ENCODE assay signal across 8 cellular contexts in the genomic region with DNA sequence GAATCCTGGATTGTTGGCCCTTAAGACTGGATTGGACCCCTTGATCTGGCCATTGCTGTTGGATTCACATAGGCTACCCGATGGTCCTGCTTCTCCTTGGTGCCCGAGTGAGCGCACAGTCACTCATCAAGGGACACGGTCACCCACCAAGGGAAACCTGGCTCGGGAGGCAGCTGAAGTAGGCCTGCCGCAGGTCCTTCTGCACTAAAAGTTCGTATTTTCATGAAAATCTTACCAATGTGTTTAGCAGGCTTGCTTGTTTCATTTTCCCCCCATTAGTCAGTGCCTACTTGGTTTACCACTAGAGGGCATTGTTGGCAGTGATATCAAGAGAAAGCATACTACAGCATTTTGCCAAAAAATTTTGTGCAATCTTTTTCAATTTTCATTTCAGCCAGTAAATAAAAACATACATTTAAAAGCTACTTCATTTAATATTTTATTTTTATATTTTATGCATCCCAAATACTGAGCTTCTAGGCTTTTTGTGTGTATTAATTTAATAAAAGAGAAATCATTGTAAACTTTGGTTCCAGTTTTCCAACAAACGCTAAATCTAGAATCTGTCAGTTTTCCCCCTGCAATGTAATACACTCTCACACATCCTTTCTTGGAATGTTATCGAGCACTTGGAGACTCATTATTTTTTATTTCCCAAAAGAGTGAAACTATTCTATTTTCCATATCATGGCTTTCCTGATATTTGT.
DNase-seq lines count a peak whose midpoint lies in the region; ATAC-seq, FAIRE-seq and TF ChIP-seq lines count a peak whose summit lies in the region.

No MANE protein-coding gene starts in this region.

- FAIRE-seq in keratinocyte (lab: Jason Lieb, UNC): peak; percentile 90

- H3K9me3 Mint-ChIP-seq in stimulated activated naive B cell treated with anti-CD40 and anti-IgM and Interleukin-4, amounts not matched to agents 10 μg/mL and 1 μg/mL and 100 μg/mL, for 72 hours: no peaks in the 10 kb centered on the region

- H3K27me3 Mint-ChIP-seq in stimulated activated naive B cell treated with anti-CD40 and anti-IgM and Interleukin-4, amounts not matched to agents 10 μg/mL and 1 μg/mL and 100 μg/mL, for 72 hours: no peaks in the 10 kb centered on the region

- peak overlapping the region; percentile 63 for H3K4me2 ChIP-seq in keratinocyte (ENCODE audit: control insufficient read depth, extremely low read depth, insufficient read depth, low read depth, low read length)

- H3K79me2 ChIP-seq in keratinocyte (ENCODE audit: control insufficient read depth, insufficient read depth, low read length): no peaks in the 10 kb centered on the region

- H3K27me3 ChIP-seq in Peyer's patch: no peaks in the 10 kb centered on the region
- H3K27me3 ChIP-seq in breast epithelium: no peaks in the 10 kb centered on the region
- H3K27me3 ChIP-seq in keratinocyte (ENCODE audit: control insufficient read depth, extremely low read depth, insufficient read depth, low read length): no peaks in the 10 kb centered on the region

- dilution Hi-C loops in keratinocyte (cut with MboI; ENCODE audit: extremely low pct_ligation_motif_present, low sequenced_read_pairs): no loop called here

- intact Hi-C loops in breast epithelium (cut with DNase I; ENCODE audit: low total_unique reads): no loop called here

- H4K20me1 ChIP-seq in keratinocyte (ENCODE audit: control insufficient read depth, extremely low read depth, insufficient read depth, low read length): no peaks in the 10 kb centered on the region

- H3K27ac ChIP-seq in Peyer's patch (no peak overlapping the region), breast epithelium (peak overlapping the region in 1 of 2 donors; percentile 16), keratinocyte (ENCODE audit: control insufficient read depth, insufficient read depth, low read length) (peak overlapping the region; percentile 44)

- H3K4me1 ChIP-seq in Peyer's patch (no peaks in the 10 kb centered on the region), breast epithelium (no peaks in the 10 kb centered on the region), keratinocyte (ENCODE audit: control insufficient read depth, extremely low read depth, insufficient read depth, low read length) (peaks cover 18% of the 10 kb centered on the region)

- H3K9me3 ChIP-seq in Peyer's patch: no peaks in the 10 kb centered on the region
- no peaks in the 10 kb centered on the region for H3K9me3 ChIP-seq in breast epithelium
- no peaks in the 10 kb centered on the region for H3K9me3 ChIP-seq in keratinocyte (ENCODE audit: control insufficient read depth, low read depth, low read length)

- peak overlapping the region; percentile 42 for H3K9ac ChIP-seq in keratinocyte (ENCODE audit: control insufficient read depth, extremely low read depth, insufficient read depth, low read length)

- peak; percentile 68 for DNase-seq in DMS114 treated with DMSO at 0.1 percent for 48 hours (lab: John Stamatoyannopoulos, UW; ENCODE audit: unreplicated experiment)
- DNase-seq in GM19238 (ENCODE audit: insufficient read length, low spot score): peak; percentile 13
- DNase-seq in HuH-7.5 (ENCODE audit: low spot score): peak; percentile 43
- no peak for DNase-seq in Peyer's patch
- DNase-seq in breast epithelium (ENCODE audit: low spot score in 2 of 2): no peak
- no peak for DNase-seq in keratinocyte (ENCODE audit: low read depth, low spot score)
- peak; percentile 20 for DNase-seq in stimulated activated naive B cell treated with anti-CD40 and anti-IgM and Interleukin-4, amounts not matched to agents 10 μg/mL and 1 μg/mL and 100 μg/mL, for 72 hours
- DNase-seq in stimulated activated CD4-positive, alpha-beta T cell treated with anti-CD3 and anti-CD28 coated beads, Interleukin-2, amount 100 ng/mL, for 24 hours: no peak

- no peaks in the 10 kb centered on the region for H3K9me1 ChIP-seq in keratinocyte (ENCODE audit: control insufficient read depth, extremely low read depth, insufficient read depth, low read length)

- H3K36me3 ChIP-seq in Peyer's patch: no peaks in the 10 kb centered on the region
- H3K36me3 ChIP-seq in breast epithelium: no peaks in the 10 kb centered on the region
- H3K36me3 ChIP-seq in keratinocyte (ENCODE audit: control insufficient read depth in 2 of 2, extremely low read depth in 1 of 2, insufficient read depth in 2 of 2, low read length in 2 of 2): no peaks in the 10 kb centered on the region

- no peak overlapping the region for H3K27ac Mint-ChIP-seq in stimulated activated naive B cell treated with anti-CD40 and anti-IgM and Interleukin-4, amounts not matched to agents 10 μg/mL and 1 μg/mL and 100 μg/mL, for 72 hours

- ATAC-seq in stimulated activated naive B cell treated with anti-CD40 and anti-IgM and Interleukin-4, amounts not matched to agents 10 μg/mL and 1 μg/mL and 100 μg/mL, for 72 hours (replicated peaks): peak; percentile 78

- peak; percentile 68 to 88 (median 72) for TF ChIP-seq CTCF in Peyer's patch (IDR thresholded peaks at IDR 0.05)
- peak; percentile 19 to 84 (median 76) for TF ChIP-seq CTCF in breast epithelium (IDR thresholded peaks at IDR 0.05)
- TF ChIP-seq CTCF in keratinocyte (optimal IDR thresholded peaks at IDR 0.05 in 1 of 3, IDR thresholded peaks at IDR 0.05 in 1 of 3, conservative IDR thresholded peaks at IDR 0.05 in 1 of 3; ENCODE audit: extremely low read depth in 1 of 3, insufficient read depth in 2 of 3, low read length in 3 of 3): peak; percentile 44 to 81 (median 77)

- H3K4me3 ChIP-seq in Peyer's patch (peak overlapping the region in 1 of 4 donors; percentile 36), breast epithelium (peak overlapping the region; percentile 1 to 61 (median 36)), keratinocyte (ENCODE audit: control insufficient read depth in 2 of 3, extremely low read depth in 1 of 3, insufficient read depth in 2 of 3, low read depth in 1 of 3, low read length in 3 of 3) (peak overlapping the region in 1 of 3 experiments; percentile 51)

- no peaks in the 10 kb centered on the region for H3K36me3 Mint-ChIP-seq in stimulated activated naive B cell treated with anti-CD40 and anti-IgM and Interleukin-4, amounts not matched to agents 10 μg/mL and 1 μg/mL and 100 μg/mL, for 72 hours

- H2AFZ ChIP-seq in keratinocyte (ENCODE audit: control insufficient read depth, low read length): peak overlapping the region; percentile 98

- peak overlapping the region; percentile 24 to 61 for H3K4me3 Mint-ChIP-seq in stimulated activated naive B cell treated with anti-CD40 and anti-IgM and Interleukin-4, amounts not matched to agents 10 μg/mL and 1 μg/mL and 100 μg/mL, for 72 hours

- H3K4me1 Mint-ChIP-seq in stimulated activated naive B cell treated with anti-CD40 and anti-IgM and Interleukin-4, amounts not matched to agents 10 μg/mL and 1 μg/mL and 100 μg/mL, for 72 hours: peaks cover 3 to 4% of the 10 kb centered on the region in 2 donors

- TF ChIP-seq POLR2A in Peyer's patch (IDR thresholded peaks at IDR 0.05) (no peak), breast epithelium (IDR thresholded peaks at IDR 0.05) (no peak)

Comparison
In these comparisons a context has a peak if more than half of its experiments do, and no peak if none do; other contexts are left out.
1. DNase-seq: peak in DMS114 treated with DMSO at 0.1 percent for 48 hours (single experiment), GM19238 (single experiment), HuH-7.5 (single experiment) and stimulated activated naive B cell treated with anti-CD40 and anti-IgM and Interleukin-4, amounts not matched to agents 10 μg/mL and 1 μg/mL and 100 μg/mL, for 72 hours (single experiment); none in Peyer's patch (0 of 3), breast epithelium (0 of 2), keratinocyte (single experiment) and stimulated activated CD4-positive, alpha-beta T cell treated with anti-CD3 and anti-CD28 coated beads, Interleukin-2, amount 100 ng/mL, for 24 hours (0 of 2).
2. Peak in every context shown above with its lines, with median percentiles within 50 percentile points of each other: CTCF ChIP-seq.